In the genomic region with DNA sequence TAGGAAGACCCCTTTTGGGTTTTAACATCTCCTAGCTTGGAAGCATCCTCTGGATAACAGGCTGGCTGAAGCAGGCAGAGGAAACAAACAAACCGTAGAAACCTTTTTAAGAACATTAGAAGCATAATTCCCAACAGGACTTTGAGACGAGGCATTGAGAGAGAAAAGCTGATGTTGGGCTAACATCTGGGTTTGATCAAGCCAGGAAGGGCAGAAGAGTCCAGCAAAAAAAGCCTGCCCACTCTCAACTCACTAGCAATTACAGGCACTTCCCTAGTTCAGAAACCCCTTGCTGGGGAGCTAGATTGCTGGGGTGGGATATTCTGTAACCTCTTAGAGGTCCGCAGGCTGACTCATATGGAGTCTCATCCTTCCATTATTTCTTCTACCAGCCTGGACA, we compare ENCODE assay signal across 38 cellular contexts.
"Had no signal": no experiment of that assay in that cellular context is flagged by ENCODE, and none has a peak within 500 bp of the region (broad histone marks: within the 10 kb centered on the region; RNA-seq: fewer than 3 reads in every experiment).

No MANE protein-coding gene starts in this region.

- H3K36me3 ChIP-seq: ascending aorta, breast epithelium, cardiac muscle cell, colonic mucosa, gastrocnemius medialis, heart right ventricle, WERI-Rb-1 had no signal

- H3K27me3 ChIP-seq: ascending aorta, breast epithelium, cardiac muscle cell, colonic mucosa, dorsolateral prefrontal cortex, gastrocnemius medialis, heart right ventricle had no signal

- H3K9me3 Mint-ChIP-seq: T-helper 2 cell treated with Interferon-gamma antibody and Interleukin-4, amounts not matched to agents 5 μg/mL and 100 μg/mL, for 36 hours had no signal

- H3K4me3 ChIP-seq: ascending aorta, breast epithelium, cardiac muscle cell, colonic mucosa, dorsolateral prefrontal cortex, gastrocnemius medialis, heart right ventricle had no signal

- DNase-seq: activated B cell treated with CpG ODN at 0.5 μM for 24 hours; activated CD4-positive, alpha-beta memory T cell treated with anti-CD3 and anti-CD28 coated beads for 36 hours; activated CD4-positive, alpha-beta T cell treated with anti-CD3 and anti-CD28 coated beads for 48 hours; activated CD8-positive, alpha-beta memory T cell treated with anti-CD3 and anti-CD28 coated beads, Interleukin-2, amount 10 ng/mL, durations not matched to agents 7 days and 5 days; activated CD8-positive, alpha-beta memory T cell treated with anti-CD3 and anti-CD28 coated beads, Interleukin-2, amount 50 U/mL, for 4 hours; activated CD8-positive, alpha-beta T cell treated with anti-CD3 and anti-CD28 coated beads, Interleukin-2, amount 10 ng/mL, durations not matched to agents 7 days and 5 days; activated effector memory CD4-positive, alpha-beta T cell treated with anti-CD3 and anti-CD28 coated beads, Interleukin-2, amount 50 U/mL, for 16 hours; activated naive CD4-positive, alpha-beta T cell treated with anti-CD3 and anti-CD28 coated beads for 36 hours; activated naive CD8-positive, alpha-beta T cell treated with anti-CD3 and anti-CD28 coated beads for 36 hours; activated naive CD8-positive, alpha-beta T cell treated with anti-CD3 and anti-CD28 coated beads, Interleukin-2, amount 50 U/mL, for 24 hours; activated T-cell treated with anti-CD3 and anti-CD28 coated beads, Interleukin-2, amount 50 U/mL, for 1 hour; activated T-cell treated with anti-CD3 and anti-CD28 coated beads, Interleukin-2, amount 50 U/mL, for 48 hours; central memory CD4-positive, alpha-beta T cell; cerebellar nuclear complex; colonic mucosa; dorsolateral prefrontal cortex; effector memory CD4-positive, alpha-beta T cell; endodermal cell; foreskin keratinocyte; gastrocnemius medialis; glutamatergic neuron; heart right ventricle; hippocampal formation; T-helper 1 cell; T-helper 17 cell; T1000; WERI-Rb-1 had no signal

- H3K9me3 ChIP-seq: ascending aorta, breast epithelium, colonic mucosa, gastrocnemius medialis had no signal

- H3K36me3 Mint-ChIP-seq: brain had no signal

- H3K27ac Mint-ChIP-seq: activated B cell treated with CpG ODN at 0.5 μM for 24 hours; activated CD4-positive, alpha-beta memory T cell treated with anti-CD3 and anti-CD28 coated beads for 36 hours; activated CD8-positive, alpha-beta memory T cell treated with anti-CD3 and anti-CD28 coated beads, Interleukin-2, amount 10 ng/mL, durations not matched to agents 7 days and 5 days; activated CD8-positive, alpha-beta T cell treated with anti-CD3 and anti-CD28 coated beads, Interleukin-2, amount 10 ng/mL, durations not matched to agents 7 days and 5 days; activated naive CD4-positive, alpha-beta T cell treated with anti-CD3 and anti-CD28 coated beads for 36 hours; activated naive CD8-positive, alpha-beta T cell treated with anti-CD3 and anti-CD28 coated beads for 36 hours; activated naive CD8-positive, alpha-beta T cell treated with anti-CD3 and anti-CD28 coated beads, Interleukin-2, amount 50 U/mL, for 24 hours; activated T-helper 1 cell treated with anti-CD3 and anti-CD28 coated beads, Interleukin-12 subunit alpha, Interleukin-12 subunit beta, Interleukin-2, Interleukin-4 antibody, amounts not matched to agents 30 ng/mL and 10 ng/mL and 1 ng/mL, durations not matched to agents 14 hours and 24 hours and 36 hours; activated T-helper 2 cell treated with anti-CD3 and anti-CD28 coated beads, Interferon-gamma antibody, Interleukin-2, Interleukin-4, amounts not matched to agents 10 μg/mL and 5 μg/mL and 100 μg/mL, durations not matched to agents 14 hours and 24 hours and 36 hours; brain; dendritic cell treated with granulocyte-macrophage colony-stimulating factor and Interleukin-4, amounts not matched to agents 40 ng/mL and 50 ng/mL, for 4 days; endodermal cell; T-helper 17 cell; T-helper 2 cell treated with Interferon-gamma antibody and Interleukin-4, amounts not matched to agents 5 μg/mL and 100 μg/mL, for 36 hours had no signal

- ATAC-seq: activated CD4-positive, CD25-positive, alpha-beta regulatory T cell treated with anti-CD3 and anti-CD28 coated beads, Interleukin-2, amount 50 U/mL, for 24 hours; activated CD8-positive, alpha-beta memory T cell treated with anti-CD3 and anti-CD28 coated beads, Interleukin-2, amount 10 ng/mL, durations not matched to agents 7 days and 5 days; activated CD8-positive, alpha-beta T cell treated with anti-CD3 and anti-CD28 coated beads, Interleukin-2, amount 10 ng/mL, durations not matched to agents 7 days and 5 days; activated naive CD8-positive, alpha-beta T cell treated with anti-CD3 and anti-CD28 coated beads, Interleukin-2, amount 50 U/mL, for 24 hours; esophagus mucosa; foreskin keratinocyte; gastrocnemius medialis; heart right ventricle; T-helper 17 cell had no signal

- H3K4me1 ChIP-seq: ascending aorta, breast epithelium, colonic mucosa, foreskin keratinocyte, gastrocnemius medialis, heart right ventricle had no signal

- H3K27ac ChIP-seq: ascending aorta, breast epithelium, cardiac muscle cell, colonic mucosa, dorsolateral prefrontal cortex, foreskin keratinocyte, gastrocnemius medialis, heart right ventricle, WERI-Rb-1 had no signal

- H3K4me1 Mint-ChIP-seq: activated B cell treated with CpG ODN at 0.5 μM for 24 hours; activated CD8-positive, alpha-beta memory T cell treated with anti-CD3 and anti-CD28 coated beads, Interleukin-2, amount 10 ng/mL, durations not matched to agents 7 days and 5 days; activated naive CD4-positive, alpha-beta T cell treated with anti-CD3 and anti-CD28 coated beads, Interleukin-2, amount 50 U/mL, for 24 hours; activated naive CD8-positive, alpha-beta T cell treated with anti-CD3 and anti-CD28 coated beads for 36 hours; activated naive CD8-positive, alpha-beta T cell treated with anti-CD3 and anti-CD28 coated beads, Interleukin-2, amount 50 U/mL, for 24 hours; brain; T-helper 17 cell had no signal

- H3K4me3 Mint-ChIP-seq: activated B cell treated with CpG ODN at 0.5 μM for 24 hours; activated CD4-positive, alpha-beta memory T cell treated with anti-CD3 and anti-CD28 coated beads for 36 hours; activated CD8-positive, alpha-beta memory T cell treated with anti-CD3 and anti-CD28 coated beads, Interleukin-2, amount 10 ng/mL, durations not matched to agents 7 days and 5 days; activated CD8-positive, alpha-beta T cell treated with anti-CD3 and anti-CD28 coated beads, Interleukin-2, amount 10 ng/mL, durations not matched to agents 7 days and 5 days; activated naive CD4-positive, alpha-beta T cell treated with anti-CD3 and anti-CD28 coated beads for 36 hours; activated naive CD4-positive, alpha-beta T cell treated with anti-CD3 and anti-CD28 coated beads, Interleukin-2, amount 50 U/mL, for 24 hours; activated naive CD8-positive, alpha-beta T cell treated with anti-CD3 and anti-CD28 coated beads for 36 hours; activated naive CD8-positive, alpha-beta T cell treated with anti-CD3 and anti-CD28 coated beads, Interleukin-2, amount 50 U/mL, for 24 hours; activated T-helper 1 cell treated with anti-CD3 and anti-CD28 coated beads, Interleukin-12 subunit alpha, Interleukin-12 subunit beta, Interleukin-2, Interleukin-4 antibody, amounts not matched to agents 30 ng/mL and 10 ng/mL and 1 ng/mL, durations not matched to agents 14 hours and 24 hours and 36 hours; brain; dendritic cell treated with granulocyte-macrophage colony-stimulating factor and Interleukin-4, amounts not matched to agents 40 ng/mL and 50 ng/mL, for 4 days; endodermal cell; T-helper 17 cell; T-helper 2 cell treated with Interferon-gamma antibody and Interleukin-4, amounts not matched to agents 5 μg/mL and 100 μg/mL, for 36 hours had no signal
